Comparison of ENCODE assay signal across 8 cellular contexts in genomic region chr19:43574424-43575155, GRCh38. TPM values are rescaled to one million over a fixed set of nuclear protein-coding genes. Genes with fewer than 3 reads are reported as not detected.
DNase-seq lines count a peak whose midpoint lies in the region; ATAC-seq and TF ChIP-seq lines count a peak whose summit lies in the region.

No MANE protein-coding gene starts in this region.

- intact Hi-C loops in CD14-positive monocyte (cut with micrococcal nuclease) = loop anchor here (1.0 kb wide), 1 partner anchor 22 kb away; the partner anchor contains the start of genes IRGQ (in 2 of the 2) and ZNF576 (in 2 of the 2)

- H2AFZ ChIP-seq in Karpas-422 (ENCODE audit: low read length) = 0 out of 2 replicates have a peak overlapping the region, but pooled peaks have one; percentile 55

- H3K36me3 ChIP-seq in Karpas-422 (ENCODE audit: insufficient read depth, low read length) = no peaks in the 10 kb centered on the region
- H3K36me3 ChIP-seq in mesendoderm (ENCODE audit: control insufficient read depth, insufficient read depth, low read length) = no peaks in the 10 kb centered on the region

- H3K4me2 ChIP-seq in Karpas-422 (ENCODE audit: low read depth, low read length, poor library complexity, severe bottlenecking) (peak overlapping the region; percentile 98), mesendoderm (ENCODE audit: low read length) (peak overlapping the region; percentile 65)

- H3K27ac Mint-ChIP-seq in CD14-positive monocyte = peak overlapping the region; percentile 95 to 98 (median 97)
- peak overlapping the region; percentile 95 to 99 (median 98) for H3K27ac Mint-ChIP-seq in brain

- H4K20me1 ChIP-seq in Karpas-422 (ENCODE audit: insufficient read depth, low read depth, low read length) = no peaks in the 10 kb centered on the region

- H3K4me3 Mint-ChIP-seq in CD14-positive monocyte (peak overlapping the region; percentile 87 to 96), brain (peak overlapping the region; percentile 94 to 99 (median 99))

- whole genome bisulfite sequencing in mesendoderm (ENCODE audit: extremely low coverage, insufficient coverage, low lambda C conversion rate) = no CpG with 5 or more reads among the region's 12 CpGs

- DNase-seq in CD14-positive monocyte (ENCODE audit: low spot score) = no peak
- DNase-seq in Karpas-422 = peak; percentile 55
- DNase-seq in mesendoderm = no peak
- no peak for DNase-seq in stimulated activated CD4-positive, alpha-beta T cell treated with anti-CD3 and anti-CD28 coated beads, Interleukin-4, amount 100 ng/mL, for 24 hours
- no peak for DNase-seq in AG08395 (ENCODE audit: low spot score)
- no peak for DNase-seq in iPS-NIHi11 (ENCODE audit: low spot score)

- no peak overlapping the region for H2BK5ac ChIP-seq in mesendoderm (ENCODE audit: low read length)

- H4K5ac ChIP-seq in mesendoderm (ENCODE audit: low read length) = no peak overlapping the region

- no peak overlapping the region for H3K18ac ChIP-seq in mesendoderm (ENCODE audit: low read length)

- peak overlapping the region; percentile 63 for H3K4ac ChIP-seq in mesendoderm (ENCODE audit: low read depth, low read length)

- H3K9me3 ChIP-seq in Karpas-422 (ENCODE audit: low read length) = no peaks in the 10 kb centered on the region

- peaks cover 29% of the 10 kb centered on the region for H3K4me1 Mint-ChIP-seq in CD14-positive monocyte
- H3K4me1 Mint-ChIP-seq in brain = peaks cover 75% of the 10 kb centered on the region

- H3K4me3 ChIP-seq in Karpas-422 (ENCODE audit: low read length) (peak overlapping the region; percentile 88), mesendoderm (ENCODE audit: low read length) (peak overlapping the region; percentile 66)

- peaks cover 11 to 23% of the 10 kb centered on the region in 2 donors for H3K36me3 Mint-ChIP-seq in CD14-positive monocyte
- H3K36me3 Mint-ChIP-seq in brain = peaks cover 26% of the 10 kb centered on the region

- peak overlapping the region; percentile 99 for H3K56ac ChIP-seq in mesendoderm (ENCODE audit: low read length)

- TF ChIP-seq CTCF in CD14-positive monocyte (IDR thresholded peaks at IDR 0.05) (no peak), brain (conservative IDR thresholded peaks at IDR 0.05) (no peak)

- H2AK5ac ChIP-seq in mesendoderm (ENCODE audit: low read length) = no peak overlapping the region

- no peak overlapping the region for H2BK120ac ChIP-seq in mesendoderm (ENCODE audit: low read depth, low read length)

- H3K9ac ChIP-seq in Karpas-422 (ENCODE audit: low read length) (peak overlapping the region; percentile 96), mesendoderm (ENCODE audit: low read length) (peak overlapping the region; percentile 87)

- peaks cover 44% of the 10 kb centered on the region for H3K79me2 ChIP-seq in Karpas-422 (ENCODE audit: low read length)
- H3K79me2 ChIP-seq in mesendoderm (ENCODE audit: control insufficient read depth, insufficient read depth, low read length) = no peaks in the 10 kb centered on the region

- no peaks in the 10 kb centered on the region for H3K9me3 Mint-ChIP-seq in CD14-positive monocyte
- H3K9me3 Mint-ChIP-seq in brain = peaks cover 0 to 4% (median 0%) of the 10 kb centered on the region in 5 experiments

- H3K27ac ChIP-seq in Karpas-422 (ENCODE audit: low read length) (peak overlapping the region; percentile 30; the same call in 1 of the 2 replicates), mesendoderm (ENCODE audit: low read depth, low read length) (no peak overlapping the region)

- H2BK15ac ChIP-seq in mesendoderm (replicated peaks; ENCODE audit: low read depth) = no peak overlapping the region

- H3K4me1 ChIP-seq in Karpas-422 (ENCODE audit: low read length) (peaks cover 10% of the 10 kb centered on the region), mesendoderm (ENCODE audit: control insufficient read depth, low read depth, low read length) (peaks cover 4% of the 10 kb centered on the region)

- H3K79me1 ChIP-seq in mesendoderm (ENCODE audit: low read length) = peaks cover 7% of the 10 kb centered on the region

- no peak for ATAC-seq in HG02973 (IDR thresholded peaks at IDR 0.05; ENCODE audit: unreplicated experiment)

- H3K27me3 ChIP-seq in Karpas-422 (ENCODE audit: low read length) (no peaks in the 10 kb centered on the region), mesendoderm (ENCODE audit: insufficient read depth, low read length, poor library complexity) (no peaks in the 10 kb centered on the region)

- no peak overlapping the region for H3K23ac ChIP-seq in mesendoderm (ENCODE audit: low read length)

- H4K8ac ChIP-seq in mesendoderm (ENCODE audit: low read depth, low read length) = no peak overlapping the region

- no peaks in the 10 kb centered on the region for H3K9me2 ChIP-seq in Karpas-422 (replicated peaks; ENCODE audit: insufficient read depth, low read length)

- H3K27me3 Mint-ChIP-seq in CD14-positive monocyte (ENCODE audit: low read depth in 3 of 3) (peaks cover 0 to 4% (median 0%) of the 10 kb centered on the region in 3 donors), brain (peaks cover 3% of the 10 kb centered on the region)

RNA-seq across cellular contexts. Expression of gene XRCC1, which starts 0.7 kb away (rescaled TPM):
- 10 to 100 TPM; 13.1 to 19.3 TPM for polyA plus RNA-seq in CD14-positive monocyte
- total RNA-seq in Karpas-422 (2014; rRNA removed; shearing (Covaris generic); ENCODE audit: low replicate concordance) = 40.6 and 70.1 TPM in 2 replicates
- 73.4 TPM for polyA plus RNA-seq in brain (ENCODE audit: insufficient read depth, low read depth, low replicate concordance)
- polyA plus RNA-seq in mesendoderm (2013, experiment 1 of 2) = 25.6 TPM
- polyA plus RNA-seq in mesendoderm (2013, experiment 2 of 2) = 24.3 TPM

RNA-seq across cellular contexts. Expression of gene PINLYP, which starts 1.0 kb away (rescaled TPM):
- 1 to 10 TPM in 1 of 2 donors, under 1 TPM in 1; 0.93 to 1.3 TPM for polyA plus RNA-seq in CD14-positive monocyte
- total RNA-seq in Karpas-422 (2014; rRNA removed; shearing (Covaris generic); ENCODE audit: low replicate concordance) = 3.6 TPM in 1 of 2 replicates, not detected in the other
- 22.6 TPM for polyA plus RNA-seq in brain (ENCODE audit: insufficient read depth, low read depth, low replicate concordance)
- polyA plus RNA-seq in mesendoderm (2013, experiment 1 of 2) = 8.6 TPM
- 8.5 TPM for polyA plus RNA-seq in mesendoderm (2013, experiment 2 of 2)

RNA-seq across cellular contexts. Expression of gene IRGQ, which starts 21.3 kb away (rescaled TPM):
- polyA plus RNA-seq in CD14-positive monocyte (1 to 10 TPM; 1.8 to 2.9 TPM), brain (ENCODE audit: insufficient read depth, low read depth, low replicate concordance) (7.8 TPM)
- total RNA-seq in Karpas-422 (2014; rRNA removed; shearing (Covaris generic); ENCODE audit: low replicate concordance) = 10.1 and 10.8 TPM in 2 replicates
- 10.8 TPM for polyA plus RNA-seq in mesendoderm (2013, experiment 1 of 2)
- 9.5 TPM for polyA plus RNA-seq in mesendoderm (2013, experiment 2 of 2)

RNA-seq across cellular contexts. Expression of gene ZNF576, which starts 21.8 kb away (rescaled TPM):
- polyA plus RNA-seq in CD14-positive monocyte = 1 to 10 TPM; 7.2 to 8.4 TPM
- total RNA-seq in Karpas-422 (2014; rRNA removed; shearing (Covaris generic); ENCODE audit: low replicate concordance) = 6.2 and 9.1 TPM in 2 replicates
- 17.1 TPM for polyA plus RNA-seq in brain (ENCODE audit: insufficient read depth, low read depth, low replicate concordance)
- 19.7 TPM for polyA plus RNA-seq in mesendoderm (2013, experiment 1 of 2)
- 20.0 TPM for polyA plus RNA-seq in mesendoderm (2013, experiment 2 of 2)

RNA-seq across cellular contexts. Expression of gene SRRM5, which starts 37.3 kb away (rescaled TPM):
- polyA plus RNA-seq in CD14-positive monocyte (not detected), brain (ENCODE audit: insufficient read depth, low read depth, low replicate concordance) (not detected)
- total RNA-seq in Karpas-422 (2014; rRNA removed; shearing (Covaris generic); ENCODE audit: low replicate concordance) = not detected in 2 replicates
- polyA plus RNA-seq in mesendoderm (2013, experiment 1 of 2) = 0.08 TPM
- polyA plus RNA-seq in mesendoderm (2013, experiment 2 of 2) = 0.08 TPM

Comparison
In these comparisons a context has a peak if more than half of its experiments do, and no peak if none do; other contexts are left out.
1. RNA of gene PINLYP, which starts 1.0 kb away (polyA plus RNA-seq): 22.6 TPM in brain (single experiment); 0.93 to 1.3 TPM in CD14-positive monocyte; every median in the first group is over 10 times any median in the second.